In genomic region chr5:168347368-168347767, GRCh38 we compare ENCODE assay signal across 1 cellular context.
TF ChIP-seq lines count a peak whose summit lies in the region.

No MANE protein-coding gene starts in this region.

TF ChIP-seq in GM23338, 12 proteins besides CTCF, POLR2A, EP300 and RAD21 (continued from another document):
- TF ChIP-seq, protein P1, sequence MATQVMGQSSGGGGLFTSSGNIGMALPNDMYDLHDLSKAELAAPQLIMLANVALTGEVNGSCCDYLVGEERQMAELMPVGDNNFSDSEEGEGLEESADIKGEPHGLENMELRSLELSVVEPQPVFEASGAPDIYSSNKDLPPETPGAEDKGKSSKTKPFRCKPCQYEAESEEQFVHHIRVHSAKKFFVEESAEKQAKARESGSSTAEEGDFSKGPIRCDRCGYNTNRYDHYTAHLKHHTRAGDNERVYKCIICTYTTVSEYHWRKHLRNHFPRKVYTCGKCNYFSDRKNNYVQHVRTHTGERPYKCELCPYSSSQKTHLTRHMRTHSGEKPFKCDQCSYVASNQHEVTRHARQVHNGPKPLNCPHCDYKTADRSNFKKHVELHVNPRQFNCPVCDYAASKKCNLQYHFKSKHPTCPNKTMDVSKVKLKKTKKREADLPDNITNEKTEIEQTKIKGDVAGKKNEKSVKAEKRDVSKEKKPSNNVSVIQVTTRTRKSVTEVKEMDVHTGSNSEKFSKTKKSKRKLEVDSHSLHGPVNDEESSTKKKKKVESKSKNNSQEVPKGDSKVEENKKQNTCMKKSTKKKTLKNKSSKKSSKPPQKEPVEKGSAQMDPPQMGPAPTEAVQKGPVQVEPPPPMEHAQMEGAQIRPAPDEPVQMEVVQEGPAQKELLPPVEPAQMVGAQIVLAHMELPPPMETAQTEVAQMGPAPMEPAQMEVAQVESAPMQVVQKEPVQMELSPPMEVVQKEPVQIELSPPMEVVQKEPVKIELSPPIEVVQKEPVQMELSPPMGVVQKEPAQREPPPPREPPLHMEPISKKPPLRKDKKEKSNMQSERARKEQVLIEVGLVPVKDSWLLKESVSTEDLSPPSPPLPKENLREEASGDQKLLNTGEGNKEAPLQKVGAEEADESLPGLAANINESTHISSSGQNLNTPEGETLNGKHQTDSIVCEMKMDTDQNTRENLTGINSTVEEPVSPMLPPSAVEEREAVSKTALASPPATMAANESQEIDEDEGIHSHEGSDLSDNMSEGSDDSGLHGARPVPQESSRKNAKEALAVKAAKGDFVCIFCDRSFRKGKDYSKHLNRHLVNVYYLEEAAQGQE (IDR thresholded peaks at IDR 0.05; ENCODE audit: unreplicated experiment): no peak
- no peak for TF ChIP-seq ZNF114 (CRISPR knock-in tag; IDR thresholded peaks at IDR 0.05)
- TF ChIP-seq, protein P2, sequence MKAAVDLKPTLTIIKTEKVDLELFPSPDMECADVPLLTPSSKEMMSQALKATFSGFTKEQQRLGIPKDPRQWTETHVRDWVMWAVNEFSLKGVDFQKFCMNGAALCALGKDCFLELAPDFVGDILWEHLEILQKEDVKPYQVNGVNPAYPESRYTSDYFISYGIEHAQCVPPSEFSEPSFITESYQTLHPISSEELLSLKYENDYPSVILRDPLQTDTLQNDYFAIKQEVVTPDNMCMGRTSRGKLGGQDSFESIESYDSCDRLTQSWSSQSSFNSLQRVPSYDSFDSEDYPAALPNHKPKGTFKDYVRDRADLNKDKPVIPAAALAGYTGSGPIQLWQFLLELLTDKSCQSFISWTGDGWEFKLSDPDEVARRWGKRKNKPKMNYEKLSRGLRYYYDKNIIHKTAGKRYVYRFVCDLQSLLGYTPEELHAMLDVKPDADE (IDR thresholded peaks at IDR 0.05): no peak
- TF ChIP-seq JUNB (IDR thresholded peaks at IDR 0.05; ENCODE audit: unreplicated experiment): no peak
- TF ChIP-seq EZH2phosphoT487 (IDR thresholded peaks at IDR 0.05; ENCODE audit: unreplicated experiment): no peak
- no peak for TF ChIP-seq STAT1 (IDR thresholded peaks at IDR 0.05; ENCODE audit: unreplicated experiment)
- no peak for TF ChIP-seq NANOG (IDR thresholded peaks at IDR 0.05; ENCODE audit: borderline replicate concordance)
- no peak for TF ChIP-seq ZNF331 (CRISPR knock-in tag; IDR thresholded peaks at IDR 0.05; ENCODE audit: low read depth)
- no peak for TF ChIP-seq POLR2AphosphoS5 (IDR thresholded peaks at IDR 0.05; ENCODE audit: low read depth)
